Comparison of ENCODE assay signal across 1 cellular context in the genomic region with DNA sequence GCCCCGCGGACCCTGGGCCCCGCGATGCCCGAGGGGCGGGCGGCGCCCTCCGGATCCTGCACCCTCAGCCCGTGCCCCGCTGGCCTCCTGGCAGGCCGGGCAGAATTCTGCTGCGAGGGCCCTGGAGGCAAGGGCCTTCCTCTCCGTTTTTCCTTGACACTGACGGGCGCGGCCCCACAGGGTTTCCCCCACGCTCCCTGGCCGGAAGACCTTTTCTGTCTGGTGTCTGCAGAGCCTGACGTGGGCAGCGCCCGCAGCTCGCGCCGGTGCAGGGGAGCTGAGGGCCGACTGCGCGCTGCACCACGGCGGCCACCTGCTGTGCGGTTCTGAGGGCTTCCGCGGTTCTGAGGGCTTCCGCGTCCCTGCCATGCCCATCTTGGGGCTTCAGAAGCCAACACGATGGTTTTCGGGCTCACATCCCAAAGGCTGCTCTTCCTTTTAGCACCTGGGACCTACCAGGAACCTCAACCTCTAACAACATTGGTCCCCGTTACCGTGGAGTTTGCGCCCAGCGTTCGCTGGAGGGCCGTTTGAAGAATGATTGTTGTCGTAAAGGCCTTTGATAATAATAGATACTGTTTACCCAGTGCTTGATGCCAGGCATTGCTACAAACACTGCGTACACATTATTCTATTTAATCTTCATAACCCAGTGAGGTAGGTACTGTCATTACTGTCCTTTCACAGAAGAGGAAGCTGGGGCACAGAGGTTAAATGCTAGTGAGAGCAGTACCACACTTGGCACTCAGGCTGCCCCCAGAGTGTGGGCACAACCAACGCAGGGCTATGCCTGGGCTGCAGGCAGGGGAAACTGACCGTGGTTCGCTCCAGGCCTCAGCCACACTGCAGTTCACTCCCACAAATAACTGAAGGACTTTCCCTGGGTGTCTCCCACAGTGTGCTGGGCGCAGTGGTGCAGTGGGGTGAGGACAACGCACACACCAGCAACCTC.
TF ChIP-seq lines count a peak whose summit lies in the region.

No MANE protein-coding gene starts in this region.

TF ChIP-seq in H1, 55 proteins besides CTCF, POLR2A, EP300 and RAD21:
- TF ChIP-seq KDM1A (IDR thresholded peaks at IDR 0.05; ENCODE audit: borderline replicate concordance, low read length) (no peak), SP4 (IDR thresholded peaks at IDR 0.05; ENCODE audit: low read length) (no peak), KDM4A (IDR thresholded peaks at IDR 0.05; ENCODE audit: low read depth, low read length, severe bottlenecking) (peak; percentile 98), SUZ12 (IDR thresholded peaks at IDR 0.05; ENCODE audit: low read length) (peak; percentile 49), PHF8 (conservative IDR thresholded peaks at IDR 0.05; ENCODE audit: low read depth, low read length) (0 out of 2 replicates have a peak, but pooled peaks have one; percentile 12), HDAC6 (IDR thresholded peaks at IDR 0.05; ENCODE audit: low read depth, low read length) (no peak), CHD1 (IDR thresholded peaks at IDR 0.05; ENCODE audit: low read depth, low read length) (no peak)
